ENCODE assay signal across 1 cellular context in the genomic region with DNA sequence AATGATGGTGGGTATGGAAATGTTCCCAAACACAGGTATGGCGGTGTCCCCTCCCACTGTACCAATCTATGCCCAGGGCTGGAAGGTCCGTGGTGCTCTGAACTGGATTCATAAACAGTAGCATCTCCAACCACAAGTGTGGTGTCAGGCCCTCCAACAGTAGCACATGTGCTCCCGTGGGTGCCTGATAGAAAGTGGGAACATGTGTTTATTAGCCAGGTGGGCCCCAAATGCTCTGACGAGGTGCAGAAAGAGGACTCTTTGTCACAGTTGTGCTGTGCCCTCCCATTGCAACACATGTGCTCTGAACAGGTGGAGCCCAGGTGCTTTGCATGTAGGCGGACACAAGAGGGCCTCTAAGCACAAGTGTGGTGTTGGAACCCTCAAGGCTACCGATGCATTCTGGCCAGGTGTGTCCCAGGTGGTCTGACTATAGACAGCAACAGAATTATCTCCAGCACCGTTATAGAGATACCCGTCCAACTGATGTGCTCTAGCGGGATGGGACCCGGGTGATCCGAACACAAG.
TF ChIP-seq lines count a peak whose summit lies in the region.

No MANE protein-coding gene starts in this region.

TF ChIP-seq in SK-N-SH, 30 proteins besides CTCF, POLR2A, EP300 and RAD21 (continued from another document):
- TF ChIP-seq, protein P1, sequence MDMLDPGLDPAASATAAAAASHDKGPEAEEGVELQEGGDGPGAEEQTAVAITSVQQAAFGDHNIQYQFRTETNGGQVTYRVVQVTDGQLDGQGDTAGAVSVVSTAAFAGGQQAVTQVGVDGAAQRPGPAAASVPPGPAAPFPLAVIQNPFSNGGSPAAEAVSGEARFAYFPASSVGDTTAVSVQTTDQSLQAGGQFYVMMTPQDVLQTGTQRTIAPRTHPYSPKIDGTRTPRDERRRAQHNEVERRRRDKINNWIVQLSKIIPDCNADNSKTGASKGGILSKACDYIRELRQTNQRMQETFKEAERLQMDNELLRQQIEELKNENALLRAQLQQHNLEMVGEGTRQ (IDR thresholded peaks at IDR 0.05; ENCODE audit: borderline replicate concordance, low read depth, low read length), result no peak
- TF ChIP-seq, protein P2, sequence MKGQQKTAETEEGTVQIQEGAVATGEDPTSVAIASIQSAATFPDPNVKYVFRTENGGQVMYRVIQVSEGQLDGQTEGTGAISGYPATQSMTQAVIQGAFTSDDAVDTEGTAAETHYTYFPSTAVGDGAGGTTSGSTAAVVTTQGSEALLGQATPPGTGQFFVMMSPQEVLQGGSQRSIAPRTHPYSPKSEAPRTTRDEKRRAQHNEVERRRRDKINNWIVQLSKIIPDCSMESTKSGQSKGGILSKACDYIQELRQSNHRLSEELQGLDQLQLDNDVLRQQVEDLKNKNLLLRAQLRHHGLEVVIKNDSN (IDR thresholded peaks at IDR 0.05; ENCODE audit: borderline replicate concordance, low read depth), result no peak
- TF ChIP-seq, protein P3, sequence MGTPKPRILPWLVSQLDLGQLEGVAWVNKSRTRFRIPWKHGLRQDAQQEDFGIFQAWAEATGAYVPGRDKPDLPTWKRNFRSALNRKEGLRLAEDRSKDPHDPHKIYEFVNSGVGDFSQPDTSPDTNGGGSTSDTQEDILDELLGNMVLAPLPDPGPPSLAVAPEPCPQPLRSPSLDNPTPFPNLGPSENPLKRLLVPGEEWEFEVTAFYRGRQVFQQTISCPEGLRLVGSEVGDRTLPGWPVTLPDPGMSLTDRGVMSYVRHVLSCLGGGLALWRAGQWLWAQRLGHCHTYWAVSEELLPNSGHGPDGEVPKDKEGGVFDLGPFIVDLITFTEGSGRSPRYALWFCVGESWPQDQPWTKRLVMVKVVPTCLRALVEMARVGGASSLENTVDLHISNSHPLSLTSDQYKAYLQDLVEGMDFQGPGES (IDR thresholded peaks at IDR 0.05; ENCODE audit: low read depth, low read length), result no peak
- no peak for TF ChIP-seq CHD2 (IDR thresholded peaks at IDR 0.05; ENCODE audit: low read length, partially characterized antibody)
